18 cellular contexts compared by ENCODE assay signal in the genomic region with DNA sequence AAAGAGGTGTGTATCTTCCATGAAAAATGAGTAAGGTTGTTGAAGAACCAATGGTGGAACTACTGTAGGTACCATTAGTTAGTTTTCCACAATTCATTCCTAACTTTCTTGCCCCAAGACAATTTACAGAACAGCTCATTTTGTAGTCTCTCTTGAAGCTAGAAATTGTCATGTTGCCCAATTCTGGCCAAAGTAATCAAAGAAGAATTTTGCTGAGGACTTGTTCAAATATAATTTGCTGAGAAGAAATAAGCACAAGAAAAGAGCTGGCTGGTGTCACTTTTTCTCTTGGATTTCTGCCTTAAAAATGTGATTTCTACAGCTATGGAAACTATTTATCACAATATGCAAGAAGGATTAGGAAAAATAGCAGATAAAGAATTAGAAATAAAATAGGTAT.
"Had no signal": no experiment of that assay in that cellular context is flagged by ENCODE, and none has a peak within 500 bp of the region (broad histone marks: within the 10 kb centered on the region; RNA-seq: fewer than 3 reads in every experiment).

No MANE protein-coding gene starts in this region.

- H3K4me3 ChIP-seq: coronary artery, mucosa of descending colon, right atrium auricular region, transverse colon had no signal

- DNase-seq: activated CD4-positive, alpha-beta memory T cell treated with anti-CD3 and anti-CD28 coated beads for 36 hours; activated CD4-positive, alpha-beta T cell treated with anti-CD3 and anti-CD28 coated beads for 1 hour; activated gamma-delta T cell; activated naive CD8-positive, alpha-beta T cell treated with anti-CD3 and anti-CD28 coated beads for 36 hours; activated T-cell treated with anti-CD3 and anti-CD28 coated beads, Interleukin-2, amount 50 U/mL, for 48 hours; aorta; caudate nucleus; effector CD8-positive, alpha-beta T cell; mucosa of descending colon; natural killer cell; posterior cingulate gyrus; small intestine; T-helper 9 cell; transverse colon had no signal

- H3K9me3 ChIP-seq: mucosa of descending colon, right atrium auricular region, transverse colon had no signal

- H3K27me3 ChIP-seq: foreskin keratinocyte, right atrium auricular region, transverse colon had no signal

- ATAC-seq: left lobe of liver, mucosa of descending colon, natural killer cell had no signal

- H3K4me1 ChIP-seq: right atrium auricular region, transverse colon had no signal

- H3K36me3 ChIP-seq: right atrium auricular region, transverse colon had no signal

- H3K27ac ChIP-seq: coronary artery, foreskin keratinocyte, right atrium auricular region, transverse colon had no signal
